8 cellular contexts compared by ENCODE assay signal in genomic region chr17:32319548-32319905, GRCh38. TPM values are rescaled to one million over a fixed set of nuclear protein-coding genes. Genes with fewer than 3 reads are reported as not detected.
DNase-seq lines count a peak whose midpoint lies in the region; ATAC-seq and TF ChIP-seq lines count a peak whose summit lies in the region.

No MANE protein-coding gene starts in this region.

- no peaks in the 10 kb centered on the region for H3K79me2 ChIP-seq in SU-DHL-6 (ENCODE audit: insufficient read depth, low read length)

- TF ChIP-seq POLR2A in heart left ventricle (IDR thresholded peaks at IDR 0.05): no peak

- H3K9me3 ChIP-seq in SU-DHL-6 (ENCODE audit: insufficient read depth, low read length) (no peaks in the 10 kb centered on the region), heart left ventricle (no peaks in the 10 kb centered on the region)

- ATAC-seq in GM19397 (IDR thresholded peaks at IDR 0.05; ENCODE audit: unreplicated experiment) (peak; percentile 54), heart left ventricle (peak; percentile 76 to 96 (median 90)), HG03342 (IDR thresholded peaks at IDR 0.05; ENCODE audit: unreplicated experiment) (no peak)

- H3K27me3 ChIP-seq in SU-DHL-6 (ENCODE audit: low read length) (no peaks in the 10 kb centered on the region), heart left ventricle (peaks cover 0 to 4% (median 0%) of the 10 kb centered on the region in 9 donors)

- peaks cover 0 to 12% (median 0%) of the 10 kb centered on the region in 12 donors for H3K4me1 ChIP-seq in heart left ventricle

- H3K4me2 ChIP-seq in SU-DHL-6 (ENCODE audit: low read depth, low read length, poor library complexity, severe bottlenecking): no peak overlapping the region

- H4K20me1 ChIP-seq in SU-DHL-6 (ENCODE audit: low read depth, low read length): no peaks in the 10 kb centered on the region

- no peaks in the 10 kb centered on the region for H3K9me3 Mint-ChIP-seq in activated naive CD8-positive, alpha-beta T cell (ENCODE audit: low read depth)

- H3F3A ChIP-seq in SU-DHL-6 (ENCODE audit: insufficient read depth): no peaks in the 10 kb centered on the region

- H3K36me3 ChIP-seq in SU-DHL-6 (ENCODE audit: low read length): no peaks in the 10 kb centered on the region
- no peaks in the 10 kb centered on the region for H3K36me3 ChIP-seq in heart left ventricle

- no peak overlapping the region for H3K27ac Mint-ChIP-seq in activated naive CD8-positive, alpha-beta T cell

- TF ChIP-seq CTCF in LNCaP clone FGC (IDR thresholded peaks at IDR 0.05; ENCODE audit: control insufficient read depth, extremely low read depth, insufficient read depth) (peak; percentile 91), SU-DHL-6 (IDR thresholded peaks at IDR 0.05; ENCODE audit: insufficient read depth, low read length, poor library complexity, severe bottlenecking) (peak; percentile 84), heart left ventricle (IDR thresholded peaks at IDR 0.05) (peak; percentile 84 to 96 (median 94))

- no peak overlapping the region for H3K9ac ChIP-seq in SU-DHL-6 (ENCODE audit: low read length)

- intact Hi-C loops in heart left ventricle (cut with DNase I): loop anchor here (1.0 to 2.0 kb wide), 3 partner anchors 59 to 67 kb away; no protein-coding TSS in a partner anchor

- DNase-seq in CD1c-positive myeloid dendritic cell (ENCODE audit: extremely low spot score) (peak; percentile 88), LNCaP clone FGC (ENCODE audit: low read depth) (no peak), heart left ventricle (peak; percentile 70 to 86 (median 77)), retina (peak; percentile 85)

- no peaks in the 10 kb centered on the region for H3K9me2 ChIP-seq in SU-DHL-6 (replicated peaks; ENCODE audit: insufficient read depth, low read length)

- H3K4me3 Mint-ChIP-seq in activated naive CD8-positive, alpha-beta T cell: peak overlapping the region; percentile 78

- whole genome bisulfite sequencing in heart left ventricle, 4 donors: 11 to 15% (median 13%) methylated on average over 5 of the region's 5 CpGs

- H3K27me3 Mint-ChIP-seq in activated naive CD8-positive, alpha-beta T cell: peaks cover 4% of the 10 kb centered on the region

- H3K4me3 ChIP-seq in LNCaP clone FGC (ENCODE audit: low read depth, low read length): no peak overlapping the region
- H3K4me3 ChIP-seq in SU-DHL-6 (ENCODE audit: insufficient read depth, low read length, poor library complexity, severe bottlenecking): no peak overlapping the region
- peak overlapping the region in 2 of 12 donors; percentile 12 to 42 for H3K4me3 ChIP-seq in heart left ventricle

- no peak overlapping the region for H2AFZ ChIP-seq in SU-DHL-6 (ENCODE audit: low read depth, low read length, severe bottlenecking)

- peaks cover 3% of the 10 kb centered on the region for H3K36me3 Mint-ChIP-seq in activated naive CD8-positive, alpha-beta T cell

- peaks cover 23% of the 10 kb centered on the region for H3K4me1 Mint-ChIP-seq in activated naive CD8-positive, alpha-beta T cell (ENCODE audit: low read depth)

- no peak overlapping the region for H3K27ac ChIP-seq in SU-DHL-6 (ENCODE audit: low read depth, low read length)
- no peak overlapping the region for H3K27ac ChIP-seq in heart left ventricle

RNA-seq across cellular contexts. Expression of gene C17orf75, which starts 22.4 kb away (rescaled TPM):
- 10 to 100 TPM in 8 of 9 donors, 1 to 10 TPM in 1; 7.9 to 24.1 (median 17.5) TPM for total RNA-seq in heart left ventricle
- 10 to 100 TPM; 12.2 to 12.5 TPM for polyA plus RNA-seq in heart left ventricle

RNA-seq across cellular contexts. Expression of gene ZNF207, which starts 30.4 kb away (rescaled TPM):
- 100 to 1,000 TPM in 1 of 9 donors, 10 to 100 TPM in 8; 59.4 to 108 (median 81.7) TPM for total RNA-seq in heart left ventricle
- 10 to 100 TPM; 42.5 to 67.5 TPM for polyA plus RNA-seq in heart left ventricle

RNA-seq across cellular contexts. Expression of gene RHBDL3, which starts 53.9 kb away (rescaled TPM):
- 1 to 10 TPM in 3 of 9 donors, under 1 TPM in 6; 0.05 to 3.8 (median 0.36) TPM for total RNA-seq in heart left ventricle
- 1 to 10 TPM in 1 of 2 donors, under 1 TPM in 1; 0.25 to 4.8 TPM for polyA plus RNA-seq in heart left ventricle
